ENCODE assay signal across 26 cellular contexts in the genomic region with DNA sequence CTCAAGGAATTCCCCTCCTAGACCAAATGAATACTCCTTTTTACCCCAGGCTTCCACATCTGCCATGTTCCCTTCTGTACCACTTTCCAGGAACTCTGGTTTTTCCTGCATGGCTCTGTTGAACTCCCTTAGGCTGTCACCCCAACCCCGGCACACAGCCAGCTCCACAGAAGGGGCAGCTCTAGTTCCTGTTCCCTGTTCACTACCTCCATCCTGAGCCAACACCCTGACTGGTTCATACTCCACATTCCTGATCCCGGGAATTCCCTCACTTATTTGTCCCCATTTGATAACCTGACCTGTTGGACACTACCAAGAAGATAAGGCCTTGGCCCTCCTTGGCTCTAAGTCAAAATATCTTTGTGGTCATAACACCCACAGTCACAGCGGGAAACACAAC.
"Had no signal": no experiment of that assay in that cellular context is flagged by ENCODE, and none has a peak within 500 bp of the region (broad histone marks: within the 10 kb centered on the region; RNA-seq: fewer than 3 reads in every experiment).

No MANE protein-coding gene starts in this region.

- H3K36me3 ChIP-seq: adrenal gland, ascending aorta, brain microvascular endothelial cell, esophagus squamous epithelium, heart right ventricle, right atrium auricular region, transverse colon had no signal

- FAIRE-seq: islet of Langerhans, TTC549 had no signal

- ATAC-seq: heart right ventricle; naive thymus-derived CD4-positive, alpha-beta T cell; stimulated activated naive CD8-positive, alpha-beta T cell treated with anti-CD3 and anti-CD28 coated beads, Interleukin-15, Interleukin-2, amounts not matched to agents 100 U/mL and 50 U/mL, for 24 hours had no signal

- DNase-seq: activated CD4-positive, alpha-beta memory T cell treated with anti-CD3 and anti-CD28 coated beads for 36 hours; activated CD4-positive, alpha-beta T cell treated with anti-CD3 and anti-CD28 coated beads for 4 hours; activated CD8-positive, alpha-beta memory T cell treated with anti-CD3 and anti-CD28 coated beads, Interleukin-2, amount 50 U/mL, for 4 hours; activated effector memory CD4-positive, alpha-beta T cell treated with anti-CD3 and anti-CD28 coated beads, Interleukin-2, amount 50 U/mL, for 16 hours; activated naive CD4-positive, alpha-beta T cell treated with anti-CD3 and anti-CD28 coated beads for 36 hours; activated naive CD8-positive, alpha-beta T cell treated with anti-CD3 and anti-CD28 coated beads for 36 hours; activated T-cell treated with anti-CD3 and anti-CD28 coated beads, Interleukin-2, amount 50 U/mL, for 1 hour; adrenal gland; brain microvascular endothelial cell; caudate nucleus; endodermal cell; esophagus squamous epithelium; foreskin melanocyte; heart right ventricle; naive thymus-derived CD4-positive, alpha-beta T cell; nucleus accumbens; stimulated activated CD4-positive, alpha-beta T cell treated with anti-CD3 and anti-CD28 coated beads, Interleukin-2, amount 100 ng/mL, for 48 hours; stimulated activated naive CD8-positive, alpha-beta T cell treated with anti-CD3 and anti-CD28 coated beads, Interleukin-15, Interleukin-2, amounts not matched to agents 100 U/mL and 50 U/mL, for 24 hours; T-helper 9 cell; testis; transverse colon had no signal

- H3K9me3 ChIP-seq: adrenal gland, ascending aorta, esophagus squamous epithelium, heart right ventricle, right atrium auricular region, testis, transverse colon had no signal

- H3K4me1 ChIP-seq: adrenal gland, ascending aorta, heart right ventricle, right atrium auricular region, testis, transverse colon had no signal

- H3K4me3 ChIP-seq: adrenal gland, ascending aorta, esophagus squamous epithelium, heart right ventricle, right atrium auricular region, testis, transverse colon had no signal

- H3K27ac ChIP-seq: adrenal gland, ascending aorta, brain microvascular endothelial cell, heart right ventricle, right atrium auricular region, testis, transverse colon, VCaP had no signal

- H3K27me3 ChIP-seq: adrenal gland, ascending aorta, brain microvascular endothelial cell, esophagus squamous epithelium, heart right ventricle, right atrium auricular region, testis, transverse colon had no signal
